ENCODE assay signal across 12 cellular contexts in the genomic region with DNA sequence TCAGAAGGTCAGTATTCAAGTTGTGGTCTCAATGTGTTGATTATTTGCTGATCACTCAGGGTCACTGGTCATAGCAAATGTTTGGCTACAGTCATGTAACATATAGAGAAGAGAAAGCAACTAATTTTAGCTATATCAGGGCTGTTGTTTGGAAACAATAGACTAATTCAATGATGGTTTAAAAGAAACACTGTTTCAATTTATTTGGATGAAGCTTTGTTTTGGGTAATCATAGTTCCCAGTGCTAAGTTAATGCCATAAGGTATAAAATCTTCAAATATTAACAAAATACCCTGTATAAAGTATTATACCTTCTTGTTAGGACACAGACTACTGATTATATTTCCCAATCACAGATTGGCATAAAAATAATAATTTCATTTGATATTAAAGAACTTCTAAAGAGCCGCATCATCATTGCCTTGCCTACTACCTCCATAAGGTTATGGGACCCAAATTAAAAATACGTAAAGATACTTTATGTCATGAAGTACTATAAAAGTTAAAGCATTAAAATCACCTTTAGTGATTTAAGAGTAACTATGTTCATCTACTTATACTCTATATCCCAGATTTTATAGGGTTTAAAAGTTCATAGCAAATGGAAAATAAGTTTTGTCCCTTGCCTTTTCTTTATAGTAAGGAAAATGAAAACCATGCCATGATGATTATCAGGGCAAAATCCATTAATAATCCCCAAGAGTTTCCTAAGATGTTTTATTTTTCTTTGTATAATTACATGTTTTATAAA. TPM values are rescaled to one million over a fixed set of nuclear protein-coding genes. Genes with fewer than 3 reads are reported as not detected.
DNase-seq lines count a peak whose midpoint lies in the region; ATAC-seq, FAIRE-seq and TF ChIP-seq lines count a peak whose summit lies in the region.
"Had no signal": no experiment of that assay in that cellular context is flagged by ENCODE, and none has a peak within 500 bp of the region (broad histone marks: within the 10 kb centered on the region; RNA-seq: fewer than 3 reads in every experiment).

No MANE protein-coding gene starts in this region.

- H3K4me1 Mint-ChIP-seq in CD8-positive, alpha-beta memory T cell, result peaks cover 91 to 98% (median 92%) of the 10 kb centered on the region in 3 donors
- peaks cover 77% of the 10 kb centered on the region for H3K4me1 Mint-ChIP-seq in chondrocyte (ENCODE audit: low read depth)
- H3K4me1 Mint-ChIP-seq in natural killer cell treated with Interleukin-12 subunit alpha and Interleukin-12 subunit beta and Interleukin-15 and Interleukin-18, amount 100 ng/mL, for 72 hours (ENCODE audit: low read depth in 2 of 2), result peaks cover 53 to 68% of the 10 kb centered on the region in 2 donors

- peaks cover 14 to 70% (median 17%) of the 10 kb centered on the region in 3 donors for H3K36me3 Mint-ChIP-seq in CD8-positive, alpha-beta memory T cell
- peaks cover 10% of the 10 kb centered on the region for H3K36me3 Mint-ChIP-seq in chondrocyte (ENCODE audit: low read depth)
- H3K36me3 Mint-ChIP-seq in natural killer cell treated with Interleukin-12 subunit alpha and Interleukin-12 subunit beta and Interleukin-15 and Interleukin-18, amount 100 ng/mL, for 72 hours, result peaks cover 44% of the 10 kb centered on the region

- CTCF ChIA-PET in CD8-positive, alpha-beta memory T cell (lab: Charles Lee), result no interaction called here

- H3K4me3 Mint-ChIP-seq in CD8-positive, alpha-beta memory T cell, result peak overlapping the region; percentile 88 to 98 (median 93)
- H3K4me3 Mint-ChIP-seq in chondrocyte (ENCODE audit: unreplicated experiment), result peak overlapping the region; percentile 9
- peak overlapping the region; percentile 97 for H3K4me3 Mint-ChIP-seq in natural killer cell treated with Interleukin-12 subunit alpha and Interleukin-12 subunit beta and Interleukin-15 and Interleukin-18, amount 100 ng/mL, for 72 hours

- no peaks in the 10 kb centered on the region for H3K9me3 ChIP-seq in CD8-positive, alpha-beta memory T cell (ENCODE audit: low read length)
- H3K9me3 ChIP-seq in MG63 (no peaks in the 10 kb centered on the region), SJCRH30 (replicated peaks) (no peaks in the 10 kb centered on the region)

- no peaks in the 10 kb centered on the region for H3K27me3 ChIP-seq in CD8-positive, alpha-beta memory T cell (ENCODE audit: insufficient read depth, low read length, poor library complexity, severe bottlenecking)
- H3K27me3 ChIP-seq in MG63 (no peaks in the 10 kb centered on the region), SJCRH30 (no peaks in the 10 kb centered on the region)

- H3K27me3 Mint-ChIP-seq in CD8-positive, alpha-beta memory T cell, result no peaks in the 10 kb centered on the region
- H3K27me3 Mint-ChIP-seq in chondrocyte (ENCODE audit: low read depth), result no peaks in the 10 kb centered on the region
- H3K27me3 Mint-ChIP-seq in natural killer cell treated with Interleukin-12 subunit alpha and Interleukin-12 subunit beta and Interleukin-15 and Interleukin-18, amount 100 ng/mL, for 72 hours, result no peaks in the 10 kb centered on the region

- H3K9me3 Mint-ChIP-seq in CD8-positive, alpha-beta memory T cell, result no peaks in the 10 kb centered on the region
- H3K9me3 Mint-ChIP-seq in chondrocyte (ENCODE audit: low read depth), result no peaks in the 10 kb centered on the region
- no peaks in the 10 kb centered on the region for H3K9me3 Mint-ChIP-seq in natural killer cell treated with Interleukin-12 subunit alpha and Interleukin-12 subunit beta and Interleukin-15 and Interleukin-18, amount 100 ng/mL, for 72 hours

- no peak overlapping the region for H3K27ac Mint-ChIP-seq in CD8-positive, alpha-beta memory T cell
- no peak overlapping the region for H3K27ac Mint-ChIP-seq in chondrocyte (ENCODE audit: unreplicated experiment)
- H3K27ac Mint-ChIP-seq in natural killer cell treated with Interleukin-12 subunit alpha and Interleukin-12 subunit beta and Interleukin-15 and Interleukin-18, amount 100 ng/mL, for 72 hours, result peak overlapping the region in 1 of 2 donors; percentile 92

- no peak for TF ChIP-seq CTCF in chondrocyte (IDR thresholded peaks at IDR 0.05)

- no peak for FAIRE-seq in GM12891 (lab: Jason Lieb, UNC)

- no peak for ATAC-seq in natural killer cell treated with Interleukin-12 subunit alpha and Interleukin-12 subunit beta and Interleukin-15 and Interleukin-18, amount 100 ng/mL, for 72 hours
- no peak for ATAC-seq in GM18907 (IDR thresholded peaks at IDR 0.05; ENCODE audit: unreplicated experiment)

- DNase-seq in CD8-positive, alpha-beta memory T cell, result no peak
- DNase-seq in MG63, result no peak
- DNase-seq in chondrocyte (ENCODE audit: low spot score), result no peak
- no peak for DNase-seq in natural killer cell treated with Interleukin-12 subunit alpha and Interleukin-12 subunit beta and Interleukin-15 and Interleukin-18, amount 100 ng/mL, for 72 hours (ENCODE audit: low spot score)
- no peak for DNase-seq in SJCRH30
- no peak for DNase-seq in GM12891 (ENCODE audit: insufficient read length, low spot score)
- DNase-seq in activated CD4-positive, alpha-beta T cell treated with anti-CD3 and anti-CD28 coated beads for 48 hours, result no peak
- DNase-seq: erythroblast, NCI-H446, occipital lobe, trophoblast cell had no signal

- H3K4me1 ChIP-seq in CD8-positive, alpha-beta memory T cell (ENCODE audit: insufficient read depth, low read length), result peaks cover 79% of the 10 kb centered on the region
- peaks cover 18% of the 10 kb centered on the region for H3K4me1 ChIP-seq in SJCRH30

- TF ChIP-seq POLR2A in GM12891 (IDR thresholded peaks at IDR 0.05; ENCODE audit: low read depth, low read length), result no peak

- no peak overlapping the region for H3K27ac ChIP-seq in CD8-positive, alpha-beta memory T cell (ENCODE audit: low read depth, low read length)
- H3K27ac ChIP-seq in SJCRH30, result no peak overlapping the region

- POLR2A ChIA-PET in CD8-positive, alpha-beta memory T cell (lab: Charles Lee), result no interaction called here

- H3K36me3 ChIP-seq in CD8-positive, alpha-beta memory T cell (ENCODE audit: insufficient read depth, low read length), result no peaks in the 10 kb centered on the region
- H3K36me3 ChIP-seq in MG63 (peaks cover 46% of the 10 kb centered on the region), SJCRH30 (peaks cover 18% of the 10 kb centered on the region)

- peak overlapping the region; percentile 25 for H3K4me3 ChIP-seq in CD8-positive, alpha-beta memory T cell (ENCODE audit: low read length)
- peak overlapping the region; percentile 80 for H3K4me3 ChIP-seq in MG63
- H3K4me3 ChIP-seq in SJCRH30, result no peak overlapping the region

TF ChIP-seq in GM12891, 5 proteins besides CTCF, POLR2A, EP300 and RAD21:
- TF ChIP-seq TAF1 (IDR thresholded peaks at IDR 0.05; ENCODE audit: low read depth, low read length) (no peak), SPI1 (IDR thresholded peaks at IDR 0.05; ENCODE audit: low read depth, low read length) (no peak), POLR2AphosphoS5 (IDR thresholded peaks at IDR 0.05; ENCODE audit: low read depth, low read length) (no peak), POU2F2 (IDR thresholded peaks at IDR 0.05; ENCODE audit: low read depth, low read length) (no peak), PAX5 (IDR thresholded peaks at IDR 0.05; ENCODE audit: insufficient read depth, low read length, severe bottlenecking) (no peak)

RNA-seq across cellular contexts. Expression of a gene that starts 6.0 kb away (rescaled TPM):
- 10 to 100 TPM; 65.3 to 66.5 TPM for total RNA-seq in CD8-positive, alpha-beta memory T cell
- polyA plus RNA-seq in CD8-positive, alpha-beta memory T cell, result 85.5 TPM
- 45.6 and 50.8 TPM in 2 replicates for total RNA-seq in MG63 (2014; rRNA removed; shearing (Covaris generic); ENCODE audit: low replicate concordance)
- 37.1 to 46.4 TPM (median 44.6 TPM) in 3 replicates for total RNA-seq in chondrocyte
- 100 to 1,000 TPM; 166 to 182 TPM for total RNA-seq in natural killer cell treated with Interleukin-12 subunit alpha and Interleukin-12 subunit beta and Interleukin-15 and Interleukin-18, amount 100 ng/mL, for 72 hours
- 27.9 and 31.9 TPM in 2 replicates for total RNA-seq in SJCRH30 (2014; rRNA removed; shearing (Covaris generic))
- 58.2 TPM for polyA plus RNA-seq in GM12891 (2012; ENCODE audit: low read depth, missing spikeins)

Comparison
In these comparisons a context has a peak if more than half of its experiments do, and no peak if none do; other contexts are left out.
1. H3K4me3 Mint-ChIP-seq: peak in every context shown above with its lines; median percentile 97 in natural killer cell treated with Interleukin-12 subunit alpha and Interleukin-12 subunit beta and Interleukin-15 and Interleukin-18, amount 100 ng/mL, for 72 hours; 93 in CD8-positive, alpha-beta memory T cell; 9 in chondrocyte.